Comparison of ENCODE assay signal across 11 cellular contexts in the genomic region with DNA sequence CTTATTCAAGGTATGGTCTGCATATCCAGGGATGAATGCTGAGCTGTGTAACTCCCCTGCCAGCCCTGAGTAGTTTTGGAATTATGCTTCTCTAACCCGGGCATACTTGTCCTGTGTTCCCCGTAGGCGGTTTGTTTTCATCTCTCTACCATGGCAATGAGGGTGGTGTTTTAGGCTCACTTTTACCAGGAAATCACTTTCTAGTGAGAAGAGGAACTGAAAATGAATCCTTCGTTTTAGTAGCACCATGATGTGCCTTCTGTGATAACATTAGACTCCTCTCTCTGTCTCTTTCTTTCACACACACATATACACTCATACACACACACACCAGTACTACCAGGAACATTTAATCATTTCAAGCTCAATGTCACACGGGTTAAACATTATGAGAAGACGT. TPM values are rescaled to one million over a fixed set of nuclear protein-coding genes. Genes with fewer than 3 reads are reported as not detected.
DNase-seq lines count a peak whose midpoint lies in the region; ATAC-seq and TF ChIP-seq lines count a peak whose summit lies in the region.
"Had no signal": no experiment of that assay in that cellular context is flagged by ENCODE, and none has a peak within 500 bp of the region (broad histone marks: within the 10 kb centered on the region; RNA-seq: fewer than 3 reads in every experiment).

No MANE protein-coding gene starts in this region.

- H3K9ac ChIP-seq in smooth muscle cell (ENCODE audit: low read depth) = no peak overlapping the region

- no peak overlapping the region for H3K27ac ChIP-seq in smooth muscle cell (ENCODE audit: low read depth)

- H3K9me3 ChIP-seq in smooth muscle cell (replicated peaks; ENCODE audit: low read depth) = no peaks in the 10 kb centered on the region

- no peak overlapping the region for H3K4me2 ChIP-seq in smooth muscle cell

- H3K79me2 ChIP-seq in smooth muscle cell (ENCODE audit: low read depth) = no peaks in the 10 kb centered on the region

- no peaks in the 10 kb centered on the region for H3K36me3 Mint-ChIP-seq in HFFc6 (ENCODE audit: low read depth)
- H3K36me3 Mint-ChIP-seq: CD4-positive, CD25-positive, alpha-beta regulatory T cell had no signal

- H2AFZ ChIP-seq in smooth muscle cell (ENCODE audit: low read depth) = no peak overlapping the region

- H3K4me3 ChIP-seq in GM12864 (ENCODE audit: low read depth, low read length) (no peak overlapping the region), smooth muscle cell (no peak overlapping the region)

- peaks cover 2% of the 10 kb centered on the region for H3K9me3 Mint-ChIP-seq in HFFc6

- TF ChIP-seq CTCF in GM12864 (IDR thresholded peaks at IDR 0.05; ENCODE audit: low read depth, low read length, missing control alignments) (no peak), HFFc6 (IDR thresholded peaks at IDR 0.05) (no peak), smooth muscle cell (IDR thresholded peaks at IDR 0.05; ENCODE audit: borderline replicate concordance, insufficient read depth, poor library complexity, severe bottlenecking) (no peak)

- H3K4me1 ChIP-seq in smooth muscle cell (ENCODE audit: low read depth) = peaks cover 6% of the 10 kb centered on the region

- H3F3A ChIP-seq in smooth muscle cell (ENCODE audit: low read depth) = no peaks in the 10 kb centered on the region

- DNase-seq in GM12864 (ENCODE audit: low read depth) (peak; percentile 22), NOMO-1 treated with DMSO at 0.1 percent for 48 hours (lab: John Stamatoyannopoulos, UW; ENCODE audit: unreplicated experiment) (peak; percentile 87), foreskin melanocyte (no peak), HFFc6 (no peak), smooth muscle cell (lab: John Stamatoyannopoulos, UW; ENCODE audit: unreplicated experiment) (no peak)
- no peak for DNase-seq in effector CD8-positive, alpha-beta T cell (lab: John Stamatoyannopoulos, UW)
- DNase-seq: amygdala, NCI-H446 treated with DMSO at 0.1 percent for 48 hours had no signal

- H3K27me3 Mint-ChIP-seq in HFFc6 (ENCODE audit: insufficient read depth) = peaks cover 13% of the 10 kb centered on the region

- WGBS in smooth muscle cell (ENCODE audit: low lambda C conversion rate) = 71% methylated on average over 6 of the region's 6 CpGs

- H3K4me3 Mint-ChIP-seq in HFFc6 = no peak overlapping the region
- H3K4me3 Mint-ChIP-seq: CD4-positive, CD25-positive, alpha-beta regulatory T cell had no signal

- no peaks in the 10 kb centered on the region for H4K20me1 ChIP-seq in smooth muscle cell (ENCODE audit: low read depth)

- H3K4me1 Mint-ChIP-seq in HFFc6 (ENCODE audit: low read depth) = peaks cover 8% of the 10 kb centered on the region

- no peak overlapping the region for H3K27ac Mint-ChIP-seq in HFFc6
- H3K27ac Mint-ChIP-seq: CD4-positive, CD25-positive, alpha-beta regulatory T cell had no signal

- no peaks in the 10 kb centered on the region for H3K27me3 ChIP-seq in smooth muscle cell (ENCODE audit: low read depth)

- H3K36me3 ChIP-seq in smooth muscle cell (ENCODE audit: low read depth) = no peaks in the 10 kb centered on the region

- ATAC-seq in GM19397 (IDR thresholded peaks at IDR 0.05; ENCODE audit: unreplicated experiment) (peak; percentile 91), HG02981 (IDR thresholded peaks at IDR 0.05; ENCODE audit: unreplicated experiment) (peak; percentile 97)

RNA-seq across cellular contexts. Expression of gene PFKP, which starts 31.2 kb away (rescaled TPM):
- total RNA-seq in HFFc6 (2021; fragmentation: NEBNext Ultra II Directional; extraction: Animal tissue kit (Norgen Biotek cat#: 25700)) = 100 to 1,000 TPM; 131 to 173 (median 161) TPM
- 178 and 183 TPM in 2 replicates for total RNA-seq in smooth muscle cell
- 203 and 251 TPM in 2 replicates for polyA plus RNA-seq in smooth muscle cell

Comparison
In these comparisons a context has a peak if more than half of its experiments do, and no peak if none do; other contexts are left out.
1. DNase-seq: peak in GM12864 (single experiment) and NOMO-1 treated with DMSO at 0.1 percent for 48 hours (single experiment); none in foreskin melanocyte (single experiment), HFFc6 (single experiment), smooth muscle cell (single experiment) and effector CD8-positive, alpha-beta T cell (single experiment).